ENCODE assay signal across 28 cellular contexts in the genomic region with DNA sequence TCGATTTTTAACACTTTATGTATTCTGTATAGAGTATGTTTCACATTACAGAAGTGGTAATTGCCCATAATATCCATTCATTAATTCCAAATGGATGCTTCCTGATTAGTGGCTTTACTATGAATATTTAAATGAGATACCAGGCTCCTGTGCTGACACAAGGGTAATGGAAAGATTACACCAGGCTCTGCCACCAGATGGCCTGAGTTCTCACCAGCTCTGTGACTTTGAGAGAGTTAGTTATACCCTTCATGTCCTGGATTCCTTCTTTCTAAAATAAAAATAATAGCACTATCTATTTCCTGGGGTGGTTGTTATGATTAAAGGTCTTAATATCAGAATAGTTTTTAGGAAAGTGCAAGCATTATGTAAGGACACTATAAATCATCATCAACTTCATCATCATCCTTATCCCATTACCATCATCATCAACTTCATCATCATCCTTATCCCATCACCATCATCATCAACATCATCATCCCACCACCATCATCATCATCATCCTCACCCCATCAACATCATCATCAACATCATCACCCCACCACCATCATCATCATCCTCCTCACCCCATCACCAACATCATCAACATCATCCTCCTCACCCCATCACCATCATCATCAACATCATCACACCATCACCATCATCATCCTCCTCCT.
"Had no signal": no experiment of that assay in that cellular context is flagged by ENCODE, and none has a peak within 500 bp of the region (broad histone marks: within the 10 kb centered on the region; RNA-seq: fewer than 3 reads in every experiment).

No MANE protein-coding gene starts in this region.

- H3K4me1 ChIP-seq: gastroesophageal sphincter, testis, transverse colon, uterus had no signal

- H3K36me3 Mint-ChIP-seq: activated CD4-positive, alpha-beta memory T cell treated with anti-CD3 and anti-CD28 coated beads for 36 hours had no signal

- H3K27ac Mint-ChIP-seq: activated CD4-positive, alpha-beta memory T cell treated with anti-CD3 and anti-CD28 coated beads for 36 hours; activated CD4-positive, alpha-beta T cell treated with anti-CD3 and anti-CD28 coated beads, Interleukin-2, amount 10 ng/mL, durations not matched to agents 24 days and 14 days; activated naive CD8-positive, alpha-beta T cell treated with anti-CD3 and anti-CD28 coated beads, Interleukin-2, amount 50 U/mL, for 24 hours; activated T-helper 17 cell treated with anti-CD3 and anti-CD28 coated beads, Interleukin-2, amount 50 U/mL, for 72 hours; naive thymus-derived CD4-positive, alpha-beta T cell; progenitor cell of endocrine pancreas; T-helper 17 cell had no signal

- H3K4me1 Mint-ChIP-seq: activated CD4-positive, alpha-beta T cell treated with anti-CD3 and anti-CD28 coated beads, Interleukin-2, amount 10 ng/mL, durations not matched to agents 24 days and 14 days; activated naive CD8-positive, alpha-beta T cell treated with anti-CD3 and anti-CD28 coated beads, Interleukin-2, amount 50 U/mL, for 24 hours; activated T-helper 17 cell treated with anti-CD3 and anti-CD28 coated beads, Interleukin-2, amount 50 U/mL, for 72 hours; naive thymus-derived CD4-positive, alpha-beta T cell; T-helper 17 cell had no signal

- DNase-seq: activated CD4-positive, alpha-beta memory T cell treated with anti-CD3 and anti-CD28 coated beads for 36 hours; activated CD4-positive, alpha-beta T cell treated with anti-CD3 and anti-CD28 coated beads, Interleukin-2, amount 10 ng/mL, durations not matched to agents 24 days and 14 days; activated gamma-delta T cell treated with Interleukin-2 at 50 U/mL for 16 hours; activated naive CD4-positive, alpha-beta T cell treated with anti-CD3 and anti-CD28 coated beads, Interleukin-2, amount 50 U/mL, for 16 hours; activated naive CD8-positive, alpha-beta T cell treated with anti-CD3 and anti-CD28 coated beads, Interleukin-2, amount 50 U/mL, for 24 hours; activated T-cell treated with anti-CD3 and anti-CD28 coated beads, Interleukin-2, amount 50 U/mL, for 4 hours; amygdala; central memory CD4-positive, alpha-beta T cell; dermis blood vessel endothelial cell; effector CD8-positive, alpha-beta T cell; head of caudate nucleus; hippocampal formation; midbrain; naive thymus-derived CD4-positive, alpha-beta T cell; ovary; stimulated activated CD4-positive, alpha-beta T cell treated with anti-CD3 and anti-CD28 coated beads, Interleukin-12 subunit alpha, Interleukin-12 subunit beta, amount 100 ng/mL, for 4 hours; stimulated activated CD4-positive, alpha-beta T cell treated with anti-CD3 and anti-CD28 coated beads, Interleukin-4, amount 100 ng/mL, for 1 hour; stimulated activated naive CD8-positive, alpha-beta T cell treated with anti-CD3 and anti-CD28 coated beads, Interleukin-15, Interleukin-2, amounts not matched to agents 100 U/mL and 50 U/mL, for 24 hours; T-helper 17 cell; T1000; testis; transverse colon; uterus; WERI-Rb-1 had no signal

- H3K36me3 ChIP-seq: gastroesophageal sphincter, ovary, transverse colon, uterus, WERI-Rb-1 had no signal

- H3K27ac ChIP-seq: gastroesophageal sphincter, ovary, skin epidermis, testis, transverse colon, uterus, WERI-Rb-1 had no signal

- H3K9me3 Mint-ChIP-seq: activated CD4-positive, alpha-beta memory T cell treated with anti-CD3 and anti-CD28 coated beads for 36 hours; activated CD4-positive, alpha-beta T cell treated with anti-CD3 and anti-CD28 coated beads, Interleukin-2, amount 10 ng/mL, durations not matched to agents 24 days and 14 days; activated T-helper 17 cell treated with anti-CD3 and anti-CD28 coated beads, Interleukin-2, amount 50 U/mL, for 72 hours had no signal

- H3K27me3 ChIP-seq: gastroesophageal sphincter, ovary, testis, transverse colon, uterus had no signal

- H3K4me3 ChIP-seq: gastroesophageal sphincter, ovary, skin epidermis, testis, transverse colon, uterus had no signal

- H3K9me3 ChIP-seq: gastroesophageal sphincter, ovary, testis, transverse colon, uterus had no signal

- H3K4me3 Mint-ChIP-seq: activated CD4-positive, alpha-beta memory T cell treated with anti-CD3 and anti-CD28 coated beads for 36 hours; activated CD4-positive, alpha-beta T cell treated with anti-CD3 and anti-CD28 coated beads, Interleukin-2, amount 10 ng/mL, durations not matched to agents 24 days and 14 days; activated naive CD8-positive, alpha-beta T cell treated with anti-CD3 and anti-CD28 coated beads, Interleukin-2, amount 50 U/mL, for 24 hours; activated T-cell treated with anti-CD3 and anti-CD28 coated beads, Interleukin-2, amount 50 U/mL, for 4 hours; activated T-helper 17 cell treated with anti-CD3 and anti-CD28 coated beads, Interleukin-2, amount 50 U/mL, for 72 hours; naive thymus-derived CD4-positive, alpha-beta T cell; T-helper 17 cell had no signal

- H3K27me3 Mint-ChIP-seq: activated CD4-positive, alpha-beta memory T cell treated with anti-CD3 and anti-CD28 coated beads for 36 hours; activated CD4-positive, alpha-beta T cell treated with anti-CD3 and anti-CD28 coated beads, Interleukin-2, amount 10 ng/mL, durations not matched to agents 24 days and 14 days; progenitor cell of endocrine pancreas; T-helper 17 cell had no signal
